23 cellular contexts compared by ENCODE assay signal in genomic region chr12:16331998-16332397, GRCh38. TPM values are rescaled to one million over a fixed set of nuclear protein-coding genes. Genes with fewer than 3 reads are reported as not detected.
DNase-seq lines count a peak whose midpoint lies in the region; ATAC-seq and TF ChIP-seq lines count a peak whose summit lies in the region.
"Had no signal": no experiment of that assay in that cellular context is flagged by ENCODE, and none has a peak within 500 bp of the region (broad histone marks: within the 10 kb centered on the region; RNA-seq: fewer than 3 reads in every experiment).

No MANE protein-coding gene starts in this region.

- H3K9me2 ChIP-seq in PC-3 (replicated peaks; ENCODE audit: low read length), result no peaks in the 10 kb centered on the region

- no TSS peak for BruUV-seq in Calu3 (replicated peaks; lab: Mats Ljungman, UMichigan)
- no TSS peak for BruUV-seq in PC-3 (replicated peaks; lab: Mats Ljungman, UMichigan)

- DNase-seq in Calu3 (peak; percentile 28), PC-3 (peak; percentile 81), epithelial cell of esophagus (ENCODE audit: low read depth) (peak; percentile 22), T-helper 17 cell (no peak), germinal center (ENCODE audit: low spot score) (no peak), NCI-H69 (lab: John Stamatoyannopoulos, UW) (no peak)
- DNase-seq in activated CD4-positive, CD25-positive, alpha-beta regulatory T cell treated with anti-CD3 and anti-CD28 coated beads, Interleukin-2, amount 50 U/mL, for 72 hours, result no peak
- DNase-seq: C1 segment of cervical spinal cord; CD4-positive, CD25-positive, alpha-beta regulatory T cell; CD8-positive, alpha-beta T cell; DMS 273 treated with DMSO at 0.1 percent for 48 hours; DMS79; EL; GDM1; H9 had no signal

- no peak overlapping the region for H3K4me2 ChIP-seq in PC-3 (ENCODE audit: low read length)
- H3K4me2 ChIP-seq: GM23338 had no signal

- peaks cover 34% of the 10 kb centered on the region for H3K4me1 Mint-ChIP-seq in Calu3 (ENCODE audit: low read depth, unreplicated experiment)
- H3K4me1 Mint-ChIP-seq in T-helper 17 cell, result no peaks in the 10 kb centered on the region
- H3K4me1 Mint-ChIP-seq: CD4-positive, CD25-positive, alpha-beta regulatory T cell; GM23338; H9 had no signal

- ATAC-seq in PC-3 (no peak), T-helper 17 cell (no peak)
- ATAC-seq: CD8-positive, alpha-beta T cell; GM12878; GM23338; HCT116 had no signal

- H3K27ac ChIP-seq in 22Rv1, result peak overlapping the region; percentile 58
- no peak overlapping the region for H3K27ac ChIP-seq in PC-3 (ENCODE audit: low read length)

- POLR2A ChIA-PET in PC-3 (lab: Charles Lee; ENCODE audit: unreplicated experiment), result no interaction called here

- no peak overlapping the region for H3K4me3 Mint-ChIP-seq in Calu3 (ENCODE audit: low read depth, unreplicated experiment)
- H3K4me3 Mint-ChIP-seq in T-helper 17 cell, result no peak overlapping the region
- H3K4me3 Mint-ChIP-seq: CD4-positive, CD25-positive, alpha-beta regulatory T cell; CD8-positive, alpha-beta T cell; GM23338; H9 had no signal

- no peaks in the 10 kb centered on the region for H3K79me2 ChIP-seq in PC-3 (ENCODE audit: low read length)

- H3K4me3 ChIP-seq in PC-3 (ENCODE audit: low read length) (no peak overlapping the region), epithelial cell of esophagus (ENCODE audit: low read length) (no peak overlapping the region)
- H3K4me3 ChIP-seq: GM12878, GM23338 had no signal

- H3K9me3 ChIP-seq in PC-3 (ENCODE audit: low read length), result no peaks in the 10 kb centered on the region
- no peaks in the 10 kb centered on the region for H3K9me3 ChIP-seq in T-helper 17 cell (ENCODE audit: control insufficient read depth, low read length, poor library complexity, severe bottlenecking)

- no peak overlapping the region for H3K9ac ChIP-seq in PC-3 (ENCODE audit: low read length)

- no peaks in the 10 kb centered on the region for H3K27me3 ChIP-seq in PC-3 (ENCODE audit: low read length)

- H3K4me1 ChIP-seq in PC-3 (ENCODE audit: insufficient read depth, low read length), result peaks cover 29% of the 10 kb centered on the region

- H3K36me3 Mint-ChIP-seq in Calu3 (ENCODE audit: insufficient read depth, unreplicated experiment), result peaks cover 5% of the 10 kb centered on the region
- no peaks in the 10 kb centered on the region for H3K36me3 Mint-ChIP-seq in T-helper 17 cell (ENCODE audit: low read depth)
- H3K36me3 Mint-ChIP-seq: CD4-positive, CD25-positive, alpha-beta regulatory T cell; CD8-positive, alpha-beta T cell had no signal

- intact Hi-C loops in Calu3 (cut with micrococcal nuclease; ENCODE audit: unreplicated experiment) (no loop called here), PC-3 (cut with micrococcal nuclease) (no loop called here)

- H4K20me1 ChIP-seq in PC-3 (ENCODE audit: low read length), result no peaks in the 10 kb centered on the region

- CTCF ChIA-PET in Calu3 (lab: Charles Lee), result no interaction called here
- CTCF ChIA-PET in PC-3 (lab: Charles Lee), result interaction anchor here (0.6 kb wide), 1 partner anchor 404 kb away, joined by 4 read pairs; no protein-coding TSS in a partner anchor

- TF ChIP-seq CTCF in 22Rv1 (IDR thresholded peaks at IDR 0.05) (no peak), Calu3 (IDR thresholded peaks at IDR 0.05; ENCODE audit: unreplicated experiment) (no peak), PC-3 (conservative IDR thresholded peaks at IDR 0.05; ENCODE audit: low read depth, low read length) (no peak), epithelial cell of esophagus (IDR thresholded peaks at IDR 0.05; ENCODE audit: insufficient read depth, low read depth, low read length, missing control alignments) (no peak)

- no peaks in the 10 kb centered on the region for H3K36me3 ChIP-seq in PC-3 (ENCODE audit: low read depth, low read length)

- H3K27ac Mint-ChIP-seq in Calu3 (ENCODE audit: unreplicated experiment) (peak overlapping the region; percentile 58), T-helper 17 cell (no peak overlapping the region)
- H3K27ac Mint-ChIP-seq: CD4-positive, CD25-positive, alpha-beta regulatory T cell; CD8-positive, alpha-beta T cell; GM23338; H9 had no signal

- H3F3A ChIP-seq in PC-3 (ENCODE audit: low read length, unreplicated experiment), result no peaks in the 10 kb centered on the region

- no peaks in the 10 kb centered on the region for H3K27me3 Mint-ChIP-seq in Calu3 (ENCODE audit: unreplicated experiment)
- no peaks in the 10 kb centered on the region for H3K27me3 Mint-ChIP-seq in T-helper 17 cell
- H3K27me3 Mint-ChIP-seq: CD4-positive, CD25-positive, alpha-beta regulatory T cell had no signal

- peaks cover 5% of the 10 kb centered on the region for H3K9me3 Mint-ChIP-seq in Calu3 (ENCODE audit: low read depth, unreplicated experiment)

- no peak overlapping the region for H2AFZ ChIP-seq in PC-3 (ENCODE audit: low read length)
- H2AFZ ChIP-seq: GM23338 had no signal

RNA-seq across cellular contexts. Expression of gene MGST1, which starts 15.4 kb away (rescaled TPM):
- 352 and 354 TPM in 2 replicates for total RNA-seq in Calu3 (2022)
- total RNA-seq in PC-3 (2014; rRNA removed), result 99.3 and 105 TPM in 2 replicates
- total RNA-seq in T-helper 17 cell, result 1 to 10 TPM in 1 of 2 donors, not detected in 1; 1.0 TPM
- total RNA-seq: CD8-positive, alpha-beta T cell had no signal

RNA-seq across cellular contexts. Expression of gene SLC15A5, which starts 54.5 kb away (rescaled TPM):
- total RNA-seq in Calu3 (2022) (not detected in 2 replicates), PC-3 (2014; rRNA removed) (not detected in 2 replicates), T-helper 17 cell (not detected)
- total RNA-seq: A172; A673; Caco-2; CD4-positive, CD25-positive, alpha-beta regulatory T cell; CD8-positive, alpha-beta T cell; GM12878; GM23338; H4; H9 had no signal

Comparison
In these comparisons a context has a peak if more than half of its experiments do, and no peak if none do; other contexts are left out.
1. DNase-seq: peak in Calu3 (single experiment), PC-3 (single experiment) and epithelial cell of esophagus (single experiment); none in T-helper 17 cell (0 of 3), germinal center (single experiment), activated CD4-positive, CD25-positive, alpha-beta regulatory T cell treated with anti-CD3 and anti-CD28 coated beads, Interleukin-2, amount 50 U/mL, for 72 hours (single experiment) and NCI-H69 (single experiment).
2. RNA of gene MGST1, which starts 15.4 kb away (total RNA-seq): 352 to 354 TPM in Calu3 and 99.3 to 105 TPM in PC-3; 1.0 TPM in T-helper 17 cell; every median in the first group is over 10 times any median in the second.